Comparison of ENCODE assay signal across 8 cellular contexts in genomic region chr10:114044251-114045070, GRCh38. TPM values are rescaled to one million over a fixed set of nuclear protein-coding genes. Genes with fewer than 3 reads are reported as not detected.
DNase-seq lines count a peak whose midpoint lies in the region; ATAC-seq and TF ChIP-seq lines count a peak whose summit lies in the region.

No MANE protein-coding gene starts in this region.

- intact Hi-C loops in naive thymus-derived CD4-positive, alpha-beta T cell (cut with micrococcal nuclease): loop anchor here (5.0 kb wide), 3 partner anchors 53 to 192 kb away; partner anchors contain the start of genes DCLRE1A (in 1 of the 2) and NHLRC2 (in 1 of the 2)

- peaks cover 48 to 85% (median 76%) of the 10 kb centered on the region in 5 donors for H3K27me3 Mint-ChIP-seq in naive thymus-derived CD4-positive, alpha-beta T cell

- no peaks in the 10 kb centered on the region for H3K36me3 ChIP-seq in naive thymus-derived CD4-positive, alpha-beta T cell (ENCODE audit: control insufficient read depth in 2 of 3, insufficient read depth in 3 of 3, low read length in 3 of 3)

- peak overlapping the region in 2 of 9 donors; percentile 28 to 70 for H3K27ac Mint-ChIP-seq in naive thymus-derived CD4-positive, alpha-beta T cell

- TF ChIP-seq CTCF in AG04449 (IDR thresholded peaks at IDR 0.05; ENCODE audit: insufficient read depth, low read length, missing control alignments) (no peak), coronary artery (IDR thresholded peaks at IDR 0.05) (no peak)

- peaks cover 0 to 4% (median 0%) of the 10 kb centered on the region in 11 donors for H3K9me3 Mint-ChIP-seq in naive thymus-derived CD4-positive, alpha-beta T cell

- ATAC-seq in naive thymus-derived CD4-positive, alpha-beta T cell: peak; percentile 12
- ATAC-seq in GM21619 (IDR thresholded peaks at IDR 0.05; ENCODE audit: unreplicated experiment): no peak

- H3K4me1 Mint-ChIP-seq in naive thymus-derived CD4-positive, alpha-beta T cell: peaks cover 14 to 27% (median 20%) of the 10 kb centered on the region in 7 donors

- DNase-seq in AG04449 (ENCODE audit: low read depth, low spot score) (no peak), HK-2 (ENCODE audit: unreplicated experiment) (peak; percentile 45), coronary artery (ENCODE audit: low spot score) (no peak), T-helper 9 cell (no peak), NCI-H2171 treated with DMSO at 0.1 percent for 48 hours (lab: John Stamatoyannopoulos, UW) (no peak)
- DNase-seq in naive thymus-derived CD4-positive, alpha-beta T cell: peak in 1 of 9 donors; percentile 9
- DNase-seq in activated CD8-positive, alpha-beta memory T cell treated with anti-CD3 and anti-CD28 coated beads, Interleukin-2, amount 50 U/mL, for 48 hours: no peak

- no peaks in the 10 kb centered on the region for H3K9me3 ChIP-seq in naive thymus-derived CD4-positive, alpha-beta T cell (ENCODE audit: control insufficient read depth in 2 of 3, low read length in 3 of 3)

- CTCF ChIA-PET in AG04449 (lab: Yijun Ruan, JAX): no interaction called here
- CTCF ChIA-PET in naive thymus-derived CD4-positive, alpha-beta T cell (lab: Charles Lee): no interaction called here

- POLR2A ChIA-PET in AG04449 (lab: Yijun Ruan, JAX): no interaction called here
- POLR2A ChIA-PET in naive thymus-derived CD4-positive, alpha-beta T cell (lab: Charles Lee): no interaction called here

- H3K27ac ChIP-seq in coronary artery: peak overlapping the region; percentile 53 to 85
- H3K27ac ChIP-seq in naive thymus-derived CD4-positive, alpha-beta T cell (ENCODE audit: low read depth, low read length): no peak overlapping the region

- peaks cover 2 to 6% of the 10 kb centered on the region in 2 donors for H3K27me3 ChIP-seq in naive thymus-derived CD4-positive, alpha-beta T cell (ENCODE audit: control insufficient read depth in 2 of 2, insufficient read depth in 2 of 2, low read length in 2 of 2)

- H3K4me1 ChIP-seq in naive thymus-derived CD4-positive, alpha-beta T cell (ENCODE audit: control insufficient read depth in 2 of 2, insufficient read depth in 2 of 2, low read length in 2 of 2): peaks cover 0 to 8% of the 10 kb centered on the region in 2 donors

- H3K36me3 Mint-ChIP-seq in naive thymus-derived CD4-positive, alpha-beta T cell: peaks cover 0 to 4% (median 0%) of the 10 kb centered on the region in 5 donors

- peak overlapping the region; percentile 62 to 84 (median 80) for H3K4me3 Mint-ChIP-seq in naive thymus-derived CD4-positive, alpha-beta T cell

- H3K4me3 ChIP-seq in AG04449 (ENCODE audit: low read depth, low read length): peak overlapping the region; percentile 12; the same call in 1 of the 2 replicates
- peak overlapping the region; percentile 76 for H3K4me3 ChIP-seq in coronary artery
- H3K4me3 ChIP-seq in naive thymus-derived CD4-positive, alpha-beta T cell (ENCODE audit: low read length): no peak overlapping the region

RNA-seq across cellular contexts. Expression of gene ADRB1, which starts 0.8 kb away (rescaled TPM):
- total RNA-seq in naive thymus-derived CD4-positive, alpha-beta T cell: under 1 TPM in 2 of 5 experiments, not detected in 3; 0.29 to 0.64 TPM
- polyA plus RNA-seq in naive thymus-derived CD4-positive, alpha-beta T cell: not detected
